18 cellular contexts compared by ENCODE assay signal in the genomic region with DNA sequence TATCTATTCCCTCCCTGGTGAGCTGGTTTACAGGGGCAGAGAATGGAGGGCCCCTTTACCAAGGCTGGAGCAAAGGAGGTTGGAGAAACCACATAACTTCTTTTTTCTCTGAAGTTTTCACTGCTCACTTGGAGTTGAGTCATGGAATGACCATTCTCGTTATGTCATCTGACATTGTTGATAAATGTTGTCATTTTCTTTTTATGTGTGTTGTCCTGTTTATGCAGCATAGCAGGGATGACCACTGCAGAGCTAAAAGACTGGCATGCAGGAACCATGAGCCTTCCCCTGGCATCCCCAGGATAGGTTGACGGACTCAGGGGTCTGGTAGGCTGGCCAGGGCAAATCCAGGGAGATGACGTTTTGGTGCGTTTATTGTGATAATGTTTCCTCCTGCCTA.
A peak's percentile ranks its signal among the peaks of the same experiment; 100 is the strongest.
DNase-seq lines count a peak whose midpoint lies in the region; ATAC-seq and TF ChIP-seq lines count a peak whose summit lies in the region.
"Had no signal": no experiment of that assay in that cellular context is flagged by ENCODE, and none has a peak within 500 bp of the region (broad histone marks: within the 10 kb centered on the region; RNA-seq: fewer than 3 reads in every experiment).

No MANE protein-coding gene starts in this region.

- POLR2A ChIA-PET in HCT116 (lab: Charles Lee), result no interaction called here

- no peak overlapping the region for H3K9ac ChIP-seq in HCT116 (ENCODE audit: low read length)

- no peak for TF ChIP-seq CTCF in HCT116 (IDR thresholded peaks at IDR 0.05 in 2 of 3, conservative IDR thresholded peaks at IDR 0.05 in 1 of 3; ENCODE audit: borderline replicate concordance in 1 of 3, insufficient read depth in 1 of 3, low read depth in 2 of 3, low read length in 2 of 3)
- no peak for TF ChIP-seq CTCF in brain microvascular endothelial cell (IDR thresholded peaks at IDR 0.05; ENCODE audit: low read depth, low read length, missing control alignments)

- in situ Hi-C loops in brain microvascular endothelial cell (cut with HindIII; ENCODE audit: low pct_ligation_motif_present, low sequenced_read_pairs), result no loop called here

- H3K27ac ChIP-seq in HCT116 (ENCODE audit: low read depth, low read length) (no peak overlapping the region), brain microvascular endothelial cell (no peak overlapping the region)
- H3K27ac ChIP-seq: SJCRH30 had no signal

- H3K36me3 ChIP-seq in HCT116 (ENCODE audit: control insufficient read depth in 1 of 2, insufficient read depth in 2 of 2, low read length in 2 of 2) (no peaks in the 10 kb centered on the region), brain microvascular endothelial cell (replicated peaks) (no peaks in the 10 kb centered on the region)
- H3K36me3 ChIP-seq: SJCRH30 had no signal

- H3K4me3 ChIP-seq in HCT116 (replicated peaks in 1 of 2; ENCODE audit: low read depth in 1 of 2, low read length in 2 of 2) (no peak overlapping the region), brain microvascular endothelial cell (ENCODE audit: low read depth, low read length) (no peak overlapping the region)
- H3K4me3 ChIP-seq: SJCRH30 had no signal

- H3K4me1 ChIP-seq in HCT116 (ENCODE audit: control insufficient read depth in 1 of 2, insufficient read depth in 2 of 2, low read length in 2 of 2), result peaks cover 7 to 20% of the 10 kb centered on the region in 2 experiments

- peak; percentile 62 for DNase-seq in AG08395 (ENCODE audit: low spot score)
- no peak for DNase-seq in HCT116 (ENCODE audit: low read depth, low spot score)
- peak; percentile 54 for DNase-seq in brain microvascular endothelial cell
- DNase-seq in hepatic stellate cell (ENCODE audit: low spot score), result peak; percentile 28
- DNase-seq in NK-92 treated with Interleukin-12 subunit alpha and Interleukin-12 subunit beta, amount 100 ng/mL, for 24 hours (lab: John Stamatoyannopoulos, UW), result no peak
- DNase-seq in 8988T, result no peak
- no peak for DNase-seq in GM19240 (ENCODE audit: insufficient read length, low spot score)
- DNase-seq: activated naive CD4-positive, alpha-beta T cell treated with anti-CD3 and anti-CD28 coated beads for 36 hours; activated T-cell treated with anti-CD3 and anti-CD28 coated beads, Interleukin-2, amount 50 U/mL, for 4 hours; DMS53; endodermal cell; left colon; NCI-H69; SJCRH30; stimulated activated CD4-positive, alpha-beta T cell treated with anti-CD3 and anti-CD28 coated beads, Interleukin-4, amount 100 ng/mL, for 24 hours; T-helper 17 cell had no signal

- intact Hi-C loops in HCT116 (cut with micrococcal nuclease), result loop anchor here (5.0 kb wide), 1 partner anchor 937 kb away; no protein-coding TSS in a partner anchor

- RAD21 ChIA-PET in HCT116 (lab: Charles Lee; ENCODE audit: low non-redundant PET in 1 of 2, low total read pairs in 2 of 2, uncharacterized antibody in 2 of 2, unreplicated experiment in 2 of 2), result no interaction called here

- ATAC-seq in HCT116, result no peak
- no peak for ATAC-seq in HG03196 (IDR thresholded peaks at IDR 0.05; ENCODE audit: unreplicated experiment)
- ATAC-seq: activated T-cell treated with anti-CD3 and anti-CD28 coated beads, Interleukin-2, amount 50 U/mL, for 4 hours; left colon; T-helper 17 cell; WTC11 had no signal

- no peaks in the 10 kb centered on the region for H3K9me3 ChIP-seq in HCT116 (ENCODE audit: control insufficient read depth in 1 of 2, insufficient read depth in 1 of 2, low read depth in 1 of 2, low read length in 2 of 2)
- H3K9me3 ChIP-seq: SJCRH30 had no signal

- TF ChIP-seq RAD21 in HCT116 (IDR thresholded peaks at IDR 0.05; ENCODE audit: low read depth), result no peak

- no peak for TF ChIP-seq POLR2A in HCT116 (IDR thresholded peaks at IDR 0.05; ENCODE audit: borderline replicate concordance, extremely low read depth, insufficient read depth, insufficient read length)

- CTCF ChIA-PET in HCT116 (lab: Charles Lee), result interaction anchor here (1.9 to 2.3 kb wide), 2 partner anchors 11 to 938 kb away, joined by 7 to 8 read pairs; no protein-coding TSS in a partner anchor

- no peaks in the 10 kb centered on the region for H3K27me3 ChIP-seq in HCT116 (ENCODE audit: insufficient read depth, low read length)
- H3K27me3 ChIP-seq in brain microvascular endothelial cell (replicated peaks), result no peaks in the 10 kb centered on the region
- H3K27me3 ChIP-seq: SJCRH30 had no signal

- H4K20me1 ChIP-seq in HCT116 (ENCODE audit: insufficient read depth), result no peaks in the 10 kb centered on the region

- no peaks in the 10 kb centered on the region for H3K9me2 ChIP-seq in HCT116 (ENCODE audit: insufficient read depth)

- no peaks in the 10 kb centered on the region for H3K79me2 ChIP-seq in HCT116 (ENCODE audit: insufficient read depth, low read length)

- no peak overlapping the region for H2AFZ ChIP-seq in HCT116 (ENCODE audit: low read depth, low read length, poor library complexity, severe bottlenecking)

- H3K4me2 ChIP-seq in HCT116 (ENCODE audit: low read length), result peak overlapping the region; percentile 30

- BruUV-seq in HCT116 (replicated peaks; lab: Mats Ljungman, UMichigan), result no TSS peak

TF ChIP-seq in HCT116, 20 proteins besides CTCF, POLR2A, EP300 and RAD21:
- TF ChIP-seq, protein P1, sequence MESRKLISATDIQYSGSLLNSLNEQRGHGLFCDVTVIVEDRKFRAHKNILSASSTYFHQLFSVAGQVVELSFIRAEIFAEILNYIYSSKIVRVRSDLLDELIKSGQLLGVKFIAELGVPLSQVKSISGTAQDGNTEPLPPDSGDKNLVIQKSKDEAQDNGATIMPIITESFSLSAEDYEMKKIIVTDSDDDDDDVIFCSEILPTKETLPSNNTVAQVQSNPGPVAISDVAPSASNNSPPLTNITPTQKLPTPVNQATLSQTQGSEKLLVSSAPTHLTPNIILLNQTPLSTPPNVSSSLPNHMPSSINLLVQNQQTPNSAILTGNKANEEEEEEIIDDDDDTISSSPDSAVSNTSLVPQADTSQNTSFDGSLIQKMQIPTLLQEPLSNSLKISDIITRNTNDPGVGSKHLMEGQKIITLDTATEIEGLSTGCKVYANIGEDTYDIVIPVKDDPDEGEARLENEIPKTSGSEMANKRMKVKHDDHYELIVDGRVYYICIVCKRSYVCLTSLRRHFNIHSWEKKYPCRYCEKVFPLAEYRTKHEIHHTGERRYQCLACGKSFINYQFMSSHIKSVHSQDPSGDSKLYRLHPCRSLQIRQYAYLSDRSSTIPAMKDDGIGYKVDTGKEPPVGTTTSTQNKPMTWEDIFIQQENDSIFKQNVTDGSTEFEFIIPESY (IDR thresholded peaks at IDR 0.05; ENCODE audit: extremely low read depth, insufficient replicate concordance, low read length), result no peak
- no peak for TF ChIP-seq ZFX (IDR thresholded peaks at IDR 0.05)
- TF ChIP-seq, protein P2, sequence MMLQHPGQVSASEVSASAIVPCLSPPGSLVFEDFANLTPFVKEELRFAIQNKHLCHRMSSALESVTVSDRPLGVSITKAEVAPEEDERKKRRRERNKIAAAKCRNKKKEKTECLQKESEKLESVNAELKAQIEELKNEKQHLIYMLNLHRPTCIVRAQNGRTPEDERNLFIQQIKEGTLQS (IDR thresholded peaks at IDR 0.05), result no peak
- TF ChIP-seq EZH2phosphoT487 (IDR thresholded peaks at IDR 0.05; ENCODE audit: borderline replicate concordance), result no peak
- TF ChIP-seq CBX3 (IDR thresholded peaks at IDR 0.05; ENCODE audit: low read depth), result no peak
- no peak for TF ChIP-seq POLR2AphosphoS5 (IDR thresholded peaks at IDR 0.05; ENCODE audit: low read depth, low read length)
- no peak for TF ChIP-seq SP1 (IDR thresholded peaks at IDR 0.05; ENCODE audit: low read depth)
- TF ChIP-seq, protein P3, sequence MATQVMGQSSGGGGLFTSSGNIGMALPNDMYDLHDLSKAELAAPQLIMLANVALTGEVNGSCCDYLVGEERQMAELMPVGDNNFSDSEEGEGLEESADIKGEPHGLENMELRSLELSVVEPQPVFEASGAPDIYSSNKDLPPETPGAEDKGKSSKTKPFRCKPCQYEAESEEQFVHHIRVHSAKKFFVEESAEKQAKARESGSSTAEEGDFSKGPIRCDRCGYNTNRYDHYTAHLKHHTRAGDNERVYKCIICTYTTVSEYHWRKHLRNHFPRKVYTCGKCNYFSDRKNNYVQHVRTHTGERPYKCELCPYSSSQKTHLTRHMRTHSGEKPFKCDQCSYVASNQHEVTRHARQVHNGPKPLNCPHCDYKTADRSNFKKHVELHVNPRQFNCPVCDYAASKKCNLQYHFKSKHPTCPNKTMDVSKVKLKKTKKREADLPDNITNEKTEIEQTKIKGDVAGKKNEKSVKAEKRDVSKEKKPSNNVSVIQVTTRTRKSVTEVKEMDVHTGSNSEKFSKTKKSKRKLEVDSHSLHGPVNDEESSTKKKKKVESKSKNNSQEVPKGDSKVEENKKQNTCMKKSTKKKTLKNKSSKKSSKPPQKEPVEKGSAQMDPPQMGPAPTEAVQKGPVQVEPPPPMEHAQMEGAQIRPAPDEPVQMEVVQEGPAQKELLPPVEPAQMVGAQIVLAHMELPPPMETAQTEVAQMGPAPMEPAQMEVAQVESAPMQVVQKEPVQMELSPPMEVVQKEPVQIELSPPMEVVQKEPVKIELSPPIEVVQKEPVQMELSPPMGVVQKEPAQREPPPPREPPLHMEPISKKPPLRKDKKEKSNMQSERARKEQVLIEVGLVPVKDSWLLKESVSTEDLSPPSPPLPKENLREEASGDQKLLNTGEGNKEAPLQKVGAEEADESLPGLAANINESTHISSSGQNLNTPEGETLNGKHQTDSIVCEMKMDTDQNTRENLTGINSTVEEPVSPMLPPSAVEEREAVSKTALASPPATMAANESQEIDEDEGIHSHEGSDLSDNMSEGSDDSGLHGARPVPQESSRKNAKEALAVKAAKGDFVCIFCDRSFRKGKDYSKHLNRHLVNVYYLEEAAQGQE (IDR thresholded peaks at IDR 0.05; ENCODE audit: low read depth), result no peak
- no peak for TF ChIP-seq CEBPB (IDR thresholded peaks at IDR 0.05; ENCODE audit: low read depth)
- TF ChIP-seq FOSL1 (IDR thresholded peaks at IDR 0.05; ENCODE audit: low read depth), result no peak
- TF ChIP-seq SRF (IDR thresholded peaks at IDR 0.05; ENCODE audit: low read depth), result no peak
- TF ChIP-seq TCF7L2 (IDR thresholded peaks at IDR 0.05; ENCODE audit: borderline replicate concordance, extremely low read depth, insufficient read depth, insufficient read length), result no peak
- TF ChIP-seq, protein P4, sequence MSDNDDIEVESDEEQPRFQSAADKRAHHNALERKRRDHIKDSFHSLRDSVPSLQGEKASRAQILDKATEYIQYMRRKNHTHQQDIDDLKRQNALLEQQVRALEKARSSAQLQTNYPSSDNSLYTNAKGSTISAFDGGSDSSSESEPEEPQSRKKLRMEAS (IDR thresholded peaks at IDR 0.05), result no peak
- TF ChIP-seq SIN3A (IDR thresholded peaks at IDR 0.05; ENCODE audit: low read depth), result no peak
- no peak for TF ChIP-seq ELF1 (IDR thresholded peaks at IDR 0.05; ENCODE audit: borderline replicate concordance, low read depth)
- TF ChIP-seq ZNF274 (IDR thresholded peaks at IDR 0.05; ENCODE audit: low read depth, low read length), result no peak
- no peak for TF ChIP-seq JUND (IDR thresholded peaks at IDR 0.05)

Comparison
In these comparisons a context has a peak if more than half of its experiments do, and no peak if none do; other contexts are left out.
1. DNase-seq: peak in AG08395 (single experiment), brain microvascular endothelial cell (single experiment) and hepatic stellate cell (single experiment); none in HCT116 (single experiment), NK-92 treated with Interleukin-12 subunit alpha and Interleukin-12 subunit beta, amount 100 ng/mL, for 24 hours (single experiment), 8988T (single experiment) and GM19240 (single experiment).